In the genomic region with DNA sequence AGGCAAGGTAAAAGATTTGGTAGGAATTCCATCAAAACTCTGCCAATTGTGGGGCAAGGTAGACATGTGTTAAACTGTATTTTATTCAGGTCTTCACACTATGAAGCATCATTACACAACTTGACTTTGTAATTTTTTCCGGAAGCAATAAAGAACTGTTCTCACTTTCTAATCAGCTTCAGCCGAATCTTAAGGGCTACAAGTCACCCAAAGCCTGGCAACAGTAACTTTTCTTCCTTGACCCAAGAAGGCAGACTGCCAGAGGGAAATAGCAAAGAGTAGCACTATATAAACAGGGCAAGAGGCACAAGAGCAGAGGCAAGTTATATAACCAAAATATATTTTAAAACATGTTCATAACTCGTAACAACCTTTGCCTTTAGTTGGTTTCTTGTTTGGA, we compare ENCODE assay signal across 1 cellular context.
TF ChIP-seq lines count a peak whose summit lies in the region.

No MANE protein-coding gene starts in this region.

TF ChIP-seq in A549, 52 proteins besides CTCF, POLR2A, EP300 and RAD21 (continued from another document):
- TF ChIP-seq NPAS2 (CRISPR knock-in tag; IDR thresholded peaks at IDR 0.05; ENCODE audit: borderline replicate concordance) (no peak), EHF (CRISPR knock-in tag; IDR thresholded peaks at IDR 0.05) (no peak)
